In the genomic region with DNA sequence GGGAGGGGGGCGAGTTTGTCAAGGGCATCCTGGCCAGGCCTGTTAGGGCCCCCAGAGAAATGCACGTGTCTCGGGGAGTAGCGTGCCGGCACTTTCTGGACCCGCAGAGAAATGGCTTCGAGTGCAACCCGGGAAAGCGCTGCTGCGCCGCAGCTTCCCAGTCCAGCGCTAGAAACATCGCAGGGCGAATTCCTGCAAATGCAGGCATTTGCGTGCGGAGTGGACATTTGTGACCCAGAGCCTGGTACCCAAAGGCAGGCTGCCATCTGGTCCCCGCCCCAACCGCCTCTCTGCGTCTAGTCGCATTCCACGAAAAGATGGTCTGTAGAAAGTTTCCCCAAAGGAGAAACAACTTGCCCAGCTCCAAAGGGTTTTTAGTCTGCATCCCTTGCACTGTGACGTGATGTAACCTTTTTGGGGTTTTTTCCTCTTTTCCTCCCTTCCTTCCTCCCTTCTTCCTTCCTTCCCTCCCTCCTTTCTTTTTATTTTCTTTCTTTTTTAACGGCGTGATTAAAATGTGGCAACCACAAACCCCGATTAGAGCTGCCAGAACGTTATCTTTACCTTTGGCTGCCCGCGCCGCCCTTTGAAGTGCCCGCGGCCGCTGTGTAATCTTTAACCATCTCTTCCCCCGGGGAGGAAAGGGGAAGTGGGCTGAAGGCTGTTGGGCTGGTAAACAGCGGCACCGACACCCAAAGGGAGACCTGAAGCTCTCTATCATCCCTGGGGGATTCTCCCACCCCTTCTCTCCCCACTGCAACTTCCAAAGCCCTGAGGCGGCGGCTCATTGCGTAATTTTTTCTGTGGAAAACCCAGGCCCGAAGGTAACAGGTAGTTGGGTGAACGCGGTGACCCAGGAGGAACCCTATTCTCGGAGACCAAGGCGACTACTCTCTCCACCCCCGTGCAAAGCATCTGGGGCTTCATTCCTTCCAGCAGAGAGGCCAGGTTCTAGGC, we compare ENCODE assay signal across 8 cellular contexts. TPM values are rescaled to one million over a fixed set of nuclear protein-coding genes. Genes with fewer than 3 reads are reported as not detected.
DNase-seq lines count a peak whose midpoint lies in the region; ATAC-seq, FAIRE-seq and TF ChIP-seq lines count a peak whose summit lies in the region.

No MANE protein-coding gene starts in this region.

- POLR2A ChIA-PET in naive thymus-derived CD8-positive, alpha-beta T cell (lab: Charles Lee), result no interaction called here

- peaks cover 0 to 21% (median 1%) of the 10 kb centered on the region in 3 donors for H3K36me3 Mint-ChIP-seq in naive thymus-derived CD8-positive, alpha-beta T cell

- peaks cover 37 to 56% (median 50%) of the 10 kb centered on the region in 5 donors for H3K27me3 Mint-ChIP-seq in naive thymus-derived CD8-positive, alpha-beta T cell

- no peak overlapping the region for H3K27ac ChIP-seq in duodenal mucosa (ENCODE audit: low read depth, low read length)

- no peaks in the 10 kb centered on the region for H3K36me3 ChIP-seq in duodenal mucosa (ENCODE audit: control insufficient read depth in 1 of 2, insufficient read depth in 2 of 2, low read length in 2 of 2)

- H3K9ac ChIP-seq in duodenal mucosa (ENCODE audit: low read depth in 1 of 2, low read length in 2 of 2), result peak overlapping the region; percentile 33 to 51

- H3K4me3 Mint-ChIP-seq in naive thymus-derived CD8-positive, alpha-beta T cell, result peak overlapping the region; percentile 68 to 90 (median 80)

- peaks cover 18 to 28% of the 10 kb centered on the region in 2 donors for H3K27me3 ChIP-seq in duodenal mucosa (ENCODE audit: control insufficient read depth in 1 of 2, insufficient read depth in 2 of 2, low read length in 2 of 2)

- peaks cover 4 to 26% of the 10 kb centered on the region in 2 donors for H3K4me1 ChIP-seq in duodenal mucosa (ENCODE audit: control insufficient read depth in 1 of 2, insufficient read depth in 2 of 2, low read length in 2 of 2)

- DNase-seq in CMK (ENCODE audit: low read depth), result peak; percentile 17
- peak; percentile 75 for DNase-seq in NB4 (ENCODE audit: low read depth)
- DNase-seq in naive thymus-derived CD8-positive, alpha-beta T cell, result peak in 1 of 10 donors; percentile 2
- DNase-seq in cerebellar cortex (ENCODE audit: low spot score), result no peak
- no peak for DNase-seq in H54 (ENCODE audit: insufficient read length, low spot score)
- DNase-seq in DMS79 treated with DMSO at 0.1 percent for 48 hours (lab: John Stamatoyannopoulos, UW), result no peak

- TF ChIP-seq POLR2A in NB4 (IDR thresholded peaks at IDR 0.05; ENCODE audit: extremely low read depth, insufficient read length) (no peak), H54 (IDR thresholded peaks at IDR 0.05; ENCODE audit: low read depth, low read length) (no peak; the same call in 1 of the 2 replicates)

- no peak for TF ChIP-seq CTCF in NB4 (IDR thresholded peaks at IDR 0.05; ENCODE audit: low read depth, low read length)

- peaks cover 11 to 12% of the 10 kb centered on the region in 2 donors for H3K9me3 ChIP-seq in duodenal mucosa (ENCODE audit: control insufficient read depth in 1 of 2, low read length in 2 of 2)

- H3K4me3 ChIP-seq in NB4 (ENCODE audit: low read depth, low read length), result no peak overlapping the region
- peak overlapping the region; percentile 69 to 72 for H3K4me3 ChIP-seq in duodenal mucosa (ENCODE audit: low read depth in 1 of 2, low read length in 2 of 2)

- peak; percentile 70 for ATAC-seq in GM19467 (IDR thresholded peaks at IDR 0.05; ENCODE audit: unreplicated experiment)
- ATAC-seq in naive thymus-derived CD8-positive, alpha-beta T cell, result peak in 1 of 2 donors; percentile 17

- peaks cover 16 to 32% (median 24%) of the 10 kb centered on the region in 4 donors for H3K4me1 Mint-ChIP-seq in naive thymus-derived CD8-positive, alpha-beta T cell

- FAIRE-seq in H54 (lab: Jason Lieb, UNC), result no peak

- peaks cover 1 to 21% (median 12%) of the 10 kb centered on the region in 9 donors for H3K9me3 Mint-ChIP-seq in naive thymus-derived CD8-positive, alpha-beta T cell

- H3K27ac Mint-ChIP-seq in naive thymus-derived CD8-positive, alpha-beta T cell, result peak overlapping the region in 2 of 10 donors; percentile 28 to 71

RNA-seq across cellular contexts. Expression of a gene that starts 1.1 kb away (rescaled TPM):
- not detected for total RNA-seq in naive thymus-derived CD8-positive, alpha-beta T cell
- polyA plus RNA-seq in naive thymus-derived CD8-positive, alpha-beta T cell, result not detected

Comparison
In these comparisons a context has a peak if more than half of its experiments do, and no peak if none do; other contexts are left out.
1. DNase-seq: peak in CMK (single experiment) and NB4 (single experiment); none in cerebellar cortex (single experiment), H54 (single experiment) and DMS79 treated with DMSO at 0.1 percent for 48 hours (single experiment).